In genomic region chr6:116217069-116217468, GRCh38 we compare ENCODE assay signal across 1 cellular context.
TF ChIP-seq lines count a peak whose summit lies in the region.

No MANE protein-coding gene starts in this region.

TF ChIP-seq in endothelial cell of umbilical vein, 7 proteins besides CTCF, POLR2A, EP300 and RAD21 (continued from another document):
- no peak for TF ChIP-seq POLR2AphosphoS5 (IDR thresholded peaks at IDR 0.05; ENCODE audit: insufficient read depth, low read depth, low read length)
